26 cellular contexts compared by ENCODE assay signal in genomic region chr5:160524827-160525226, GRCh38.
"Had no signal": no experiment of that assay in that cellular context is flagged by ENCODE, and none has a peak within 500 bp of the region (broad histone marks: within the 10 kb centered on the region; RNA-seq: fewer than 3 reads in every experiment).

No MANE protein-coding gene starts in this region.

- DNase-seq: activated CD4-positive, alpha-beta T cell treated with anti-CD3 and anti-CD28 coated beads, Interleukin-2, amount 50 U/mL, for 48 hours; activated effector memory CD4-positive, alpha-beta T cell treated with Interleukin-2 at 50 U/mL for 16 hours; activated naive CD4-positive, alpha-beta T cell treated with anti-CD3 and anti-CD28 coated beads, Interleukin-2, amount 10 ng/mL, durations not matched to agents 7 days and 5 days; activated T-cell treated with anti-CD3 and anti-CD28 coated beads, Interleukin-2, amount 50 U/mL, for 72 hours; amygdala; cerebellar nuclear complex; foreskin fibroblast; heart right ventricle; kidney; lower lobe of right lung; mesendoderm; mucosa of descending colon; nephron progenitor cell; pancreas; right cardiac atrium; stimulated activated CD4-positive, alpha-beta T cell treated with anti-CD3 and anti-CD28 coated beads, Interleukin-2, amount 100 ng/mL, for 24 hours; stimulated activated naive CD8-positive, alpha-beta T cell treated with anti-CD3 and anti-CD28 coated beads, Interleukin-15, amount 100 ng/mL, for 72 hours; T-helper 9 cell; transverse colon had no signal

- H3K27ac ChIP-seq: coronary artery, heart right ventricle, lower lobe of right lung, pancreas, skin epidermis, transverse colon had no signal

- H3K4me1 ChIP-seq: heart right ventricle, lower lobe of right lung had no signal

- ATAC-seq: activated T-cell treated with anti-CD3 and anti-CD28 coated beads, Interleukin-2, amount 50 U/mL, for 72 hours; heart right ventricle; left lobe of liver; lower lobe of right lung; mucosa of descending colon; pancreas; right cardiac atrium; stimulated activated effector memory CD8-positive, alpha-beta T cell treated with anti-CD3 and anti-CD28 coated beads, Interleukin-12 subunit alpha, Interleukin-12 subunit beta, amount 100 ng/mL, for 72 hours; stimulated activated naive CD8-positive, alpha-beta T cell treated with anti-CD3 and anti-CD28 coated beads, Interleukin-15, amount 100 ng/mL, for 72 hours; WTC11 had no signal

- H3K36me3 ChIP-seq: heart right ventricle, lower lobe of right lung, pancreas, transverse colon had no signal

- FAIRE-seq: endometrium, kidney, pancreas, urothelium cell line had no signal

- H3K27me3 ChIP-seq: pancreas, transverse colon had no signal

- H3K4me3 ChIP-seq: coronary artery, heart right ventricle, lower lobe of right lung, mucosa of descending colon, pancreas, skin epidermis, transverse colon had no signal

- H3K9me3 ChIP-seq: lower lobe of right lung, mucosa of descending colon, pancreas, transverse colon had no signal
